13 cellular contexts compared by ENCODE assay signal in genomic region chr4:158540125-158540907, GRCh38.
"Had no signal": no experiment of that assay in that cellular context is flagged by ENCODE, and none has a peak within 500 bp of the region (broad histone marks: within the 10 kb centered on the region; RNA-seq: fewer than 3 reads in every experiment).

No MANE protein-coding gene starts in this region.

- DNase-seq: activated CD4-positive, alpha-beta T cell treated with anti-CD3 and anti-CD28 coated beads, Interleukin-2, amount 50 U/mL, for 1 hour; activated CD4-positive, CD25-positive, alpha-beta regulatory T cell; amniotic stem cell; endodermal cell; heart left ventricle; left ventricle myocardium inferior; mesenchymal stem cell; nephron progenitor cell; sigmoid colon; stimulated activated CD4-positive, alpha-beta T cell treated with anti-CD3 and anti-CD28 coated beads, Interleukin-12 subunit alpha, Interleukin-12 subunit beta, amount 100 ng/mL, for 4 hours; stimulated activated CD8-positive, alpha-beta memory T cell treated with anti-CD3 and anti-CD28 coated beads, Interleukin-4, amount 100 ng/mL, for 48 hours had no signal

- H3K27ac ChIP-seq: heart left ventricle, left ventricle myocardium inferior, sigmoid colon had no signal

- FAIRE-seq: frontal cortex, islet of Langerhans had no signal

- ATAC-seq: heart left ventricle had no signal
